In the genomic region with DNA sequence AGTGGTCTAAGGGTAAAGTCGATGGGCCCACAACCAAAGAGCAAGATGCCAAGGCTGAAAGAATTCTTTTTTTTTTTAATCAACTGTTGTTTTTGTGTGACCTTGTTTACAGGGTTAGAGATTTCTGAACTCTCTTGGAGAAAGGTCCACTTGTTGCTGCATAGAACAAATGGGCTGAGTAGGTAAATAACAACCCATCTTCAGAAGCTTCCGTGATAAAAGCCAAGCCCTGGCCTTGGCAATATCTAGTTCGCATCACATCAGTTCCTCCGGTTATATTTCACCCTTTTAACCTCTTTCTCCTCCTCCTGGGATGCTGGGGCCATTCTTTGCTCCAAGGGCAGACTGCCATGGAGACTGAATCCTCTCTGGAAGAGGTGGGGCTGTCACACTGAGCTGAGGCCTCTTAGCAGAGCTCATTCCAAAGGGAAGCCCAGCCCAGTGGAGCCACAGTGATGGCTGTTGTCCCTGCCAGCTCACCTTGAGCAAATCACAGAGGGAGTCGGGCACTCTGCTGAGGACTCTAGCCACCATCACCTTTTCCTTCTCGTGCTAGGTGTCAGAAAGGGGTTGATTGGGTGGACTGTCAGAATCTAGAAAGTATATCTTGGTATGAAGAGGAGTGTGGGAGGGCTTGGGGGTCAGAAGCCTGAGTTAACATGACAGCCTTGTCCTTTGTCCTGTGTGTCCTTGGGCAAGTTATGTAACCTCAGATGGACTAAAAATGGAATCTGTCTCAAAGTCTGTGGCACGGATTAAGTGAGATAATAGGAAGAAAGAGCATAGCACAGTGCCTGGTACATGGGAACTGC, we compare ENCODE assay signal across 23 cellular contexts. TPM values are rescaled to one million over a fixed set of nuclear protein-coding genes. Genes with fewer than 3 reads are reported as not detected.
DNase-seq lines count a peak whose midpoint lies in the region; ATAC-seq, FAIRE-seq and TF ChIP-seq lines count a peak whose summit lies in the region.
"Had no signal": no experiment of that assay in that cellular context is flagged by ENCODE, and none has a peak within 500 bp of the region (broad histone marks: within the 10 kb centered on the region; RNA-seq: fewer than 3 reads in every experiment).

No MANE protein-coding gene starts in this region.

- intact Hi-C loops in Panc1 (cut with micrococcal nuclease; ENCODE audit: unreplicated experiment) = no loop called here

- H3K14ac ChIP-seq in neuronal stem cell (ENCODE audit: low read length) = no peak overlapping the region

- no peak overlapping the region for H4K91ac ChIP-seq in neuronal stem cell (ENCODE audit: low read depth, low read length, poor library complexity)

- peak overlapping the region; percentile 35 for H3K18ac ChIP-seq in neuronal stem cell (ENCODE audit: low read length)

- H3K4me1 ChIP-seq in A549 = peaks cover 22% of the 10 kb centered on the region
- H3K4me1 ChIP-seq in Panc1 (ENCODE audit: control insufficient read depth, insufficient read depth, low read length) = peaks cover 18% of the 10 kb centered on the region
- peaks cover 2 to 12% of the 10 kb centered on the region in 2 donors for H3K4me1 ChIP-seq in neuronal stem cell (ENCODE audit: control insufficient read depth in 2 of 2, insufficient read depth in 1 of 2, low read depth in 1 of 2, low read length in 2 of 2)
- H3K4me1 ChIP-seq: BLaER1 treated with 17β-estradiol and CSF1 and Interleukin-3, amounts not matched to agents 10 nM and 100 nM had no signal

- peak overlapping the region; percentile 0 for H2AFZ ChIP-seq in neuronal stem cell (ENCODE audit: low read length)

- no peak overlapping the region for H2BK12ac ChIP-seq in neuronal stem cell (ENCODE audit: low read length)

- H3K79me1 ChIP-seq in neuronal stem cell (ENCODE audit: low read depth, low read length) = peaks cover 2% of the 10 kb centered on the region

- TF ChIP-seq POLR2A in A549 (IDR thresholded peaks at IDR 0.05; ENCODE audit: low read length) = no peak

- no peak overlapping the region for H3K9ac ChIP-seq in neuronal stem cell (ENCODE audit: low read depth, low read length, poor library complexity)
- H3K9ac ChIP-seq: BLaER1 treated with 17β-estradiol and CSF1 and Interleukin-3, amounts not matched to agents 10 nM and 100 nM had no signal

- TF ChIP-seq CTCF in A549 (IDR thresholded peaks at IDR 0.05) (no peak), Panc1 (IDR thresholded peaks at IDR 0.05) (no peak)

- no peak for DNase-seq in A549 (ENCODE audit: low read depth in 1 of 2, low spot score in 1 of 2)
- DNase-seq in Panc1 (ENCODE audit: low read depth, low spot score) = no peak
- DNase-seq in neuronal stem cell (ENCODE audit: low spot score) = no peak
- no peak for DNase-seq in NCI-H524 treated with DMSO at 0.1 percent for 48 hours (lab: John Stamatoyannopoulos, UW)
- DNase-seq in midbrain (lab: John Stamatoyannopoulos, UW) = no peak
- DNase-seq: 8988T; AML-193; Caco-2; Calu3; CD4-positive, alpha-beta T cell; CD8-positive, alpha-beta T cell; DMS79 treated with DMSO at 0.1 percent for 48 hours; GF-D8 had no signal

- in situ Hi-C loops in Panc1 (cut with HindIII; ENCODE audit: low pct_unique_long_range_greater_than_20kb, low sequenced_read_pairs) = no loop called here

- POLR2A ChIA-PET in A549 (lab: Yijun Ruan, JAX) = no interaction called here
- POLR2A ChIA-PET in Panc1 (lab: Charles Lee) = no interaction called here

- H2BK15ac ChIP-seq in neuronal stem cell (ENCODE audit: low read length) = no peak overlapping the region

- H4K8ac ChIP-seq in neuronal stem cell (ENCODE audit: low read depth, low read length) = no peak overlapping the region

- peaks cover 10% of the 10 kb centered on the region for H3K9me3 ChIP-seq in A549
- no peaks in the 10 kb centered on the region for H3K9me3 ChIP-seq in Panc1 (ENCODE audit: control insufficient read depth, insufficient read depth, low read depth, low read length)
- H3K9me3 ChIP-seq in neuronal stem cell (replicated peaks in 1 of 2; ENCODE audit: control insufficient read depth in 2 of 2, insufficient read depth in 1 of 2, low read depth in 1 of 2, low read length in 2 of 2) = peaks cover 6 to 14% of the 10 kb centered on the region in 2 donors

- no peak for TF ChIP-seq RAD21 in A549 (conservative IDR thresholded peaks at IDR 0.05 in 1 of 2, IDR thresholded peaks at IDR 0.05 in 1 of 2)

- H2BK5ac ChIP-seq in neuronal stem cell (ENCODE audit: low read length) = no peak overlapping the region

- no peak overlapping the region for H2AK5ac ChIP-seq in neuronal stem cell (ENCODE audit: low read depth, low read length)

- ATAC-seq in A549 = no peak
- no peak for ATAC-seq in Panc1
- no peak for ATAC-seq in HG02970 (IDR thresholded peaks at IDR 0.05; ENCODE audit: low FRiP score, unreplicated experiment)
- ATAC-seq: CD8-positive, alpha-beta T cell had no signal

- H3K4me3 ChIP-seq in A549 = no peak overlapping the region
- H3K4me3 ChIP-seq in Panc1 (ENCODE audit: low read depth in 2 of 2, low read length in 2 of 2) = no peak overlapping the region
- no peak overlapping the region for H3K4me3 ChIP-seq in neuronal stem cell (ENCODE audit: low read length in 2 of 2)
- H3K4me3 ChIP-seq: BLaER1 treated with 17β-estradiol and CSF1 and Interleukin-3, amounts not matched to agents 10 nM and 100 nM had no signal

- no peak overlapping the region for H3K4ac ChIP-seq in neuronal stem cell (ENCODE audit: low read length)

- CTCF ChIA-PET in A549 (lab: Yijun Ruan, JAX) (interaction anchor here (4.4 kb wide), 1 partner anchor 14 kb away, joined by 14 read pairs; no protein-coding TSS in a partner anchor), Panc1 (lab: Charles Lee) (no interaction called here)

- H3K4me2 ChIP-seq in A549 (no peak overlapping the region), neuronal stem cell (ENCODE audit: insufficient read depth, low read length, poor library complexity, severe bottlenecking) (no peak overlapping the region)
- H3K4me2 ChIP-seq: BLaER1 treated with 17β-estradiol and CSF1 and Interleukin-3, amounts not matched to agents 10 nM and 100 nM had no signal

- no peak for TF ChIP-seq EP300 in A549 (IDR thresholded peaks at IDR 0.05)

- WGBS in A549 (ENCODE audit: missing lambda C conversion rate) = 78% methylated on average over 7 of the region's 7 CpGs
- WGBS in neuronal stem cell (ENCODE audit: extremely low coverage in 2 of 2, insufficient read length in 2 of 2, insufficient replicate concordance in 1 of 2), 2 donors = no CpG with 5 or more reads among the region's 7 CpGs

- no peak overlapping the region for H3K23ac ChIP-seq in neuronal stem cell (ENCODE audit: low read depth, low read length, poor library complexity)

- BruUV-seq in Panc1 (replicated peaks; lab: Mats Ljungman, UMichigan) = no TSS peak

- FAIRE-seq in A549 (lab: Jason Lieb, UNC) = no peak
- FAIRE-seq: A204.1, D721Med, G401.6, GM12891, GM19239 had no signal

- H3K27me3 ChIP-seq in Panc1 (ENCODE audit: control insufficient read depth, insufficient read depth, low read length) (no peaks in the 10 kb centered on the region), neuronal stem cell (ENCODE audit: control insufficient read depth in 3 of 3, insufficient read depth in 3 of 3, low read depth in 1 of 3, low read length in 3 of 3) (no peaks in the 10 kb centered on the region)
- H3K27me3 ChIP-seq: BLaER1 treated with 17β-estradiol and CSF1 and Interleukin-3, amounts not matched to agents 10 nM and 100 nM had no signal

- H2BK120ac ChIP-seq in neuronal stem cell (ENCODE audit: low read depth, low read length) = no peak overlapping the region

- H3K36me3 ChIP-seq in Panc1 (ENCODE audit: control insufficient read depth, insufficient read depth, low read length) = no peaks in the 10 kb centered on the region
- no peaks in the 10 kb centered on the region for H3K36me3 ChIP-seq in neuronal stem cell (replicated peaks in 1 of 2; ENCODE audit: control insufficient read depth in 2 of 2, insufficient read depth in 2 of 2, low read length in 2 of 2)
- H3K36me3 ChIP-seq: BLaER1 treated with 17β-estradiol and CSF1 and Interleukin-3, amounts not matched to agents 10 nM and 100 nM had no signal

- peak overlapping the region; percentile 13 to 71; a peak in 4 of 6 replicates for H3K27ac ChIP-seq in A549
- H3K27ac ChIP-seq in Panc1 (ENCODE audit: low read length) = 0 out of 2 replicates have a peak overlapping the region, but pooled peaks have one; percentile 4
- no peak overlapping the region for H3K27ac ChIP-seq in neuronal stem cell (replicated peaks; ENCODE audit: low read length)
- H3K27ac ChIP-seq: BLaER1 treated with 17β-estradiol and CSF1 and Interleukin-3, amounts not matched to agents 10 nM and 100 nM; C4-2B had no signal

TF ChIP-seq in A549, 52 proteins besides CTCF, POLR2A, EP300 and RAD21:
- TF ChIP-seq ZNF302 (CRISPR knock-in tag; IDR thresholded peaks at IDR 0.05) (no peak), JUNB (IDR thresholded peaks at IDR 0.05) (no peak)
- TF ChIP-seq, protein P1, sequence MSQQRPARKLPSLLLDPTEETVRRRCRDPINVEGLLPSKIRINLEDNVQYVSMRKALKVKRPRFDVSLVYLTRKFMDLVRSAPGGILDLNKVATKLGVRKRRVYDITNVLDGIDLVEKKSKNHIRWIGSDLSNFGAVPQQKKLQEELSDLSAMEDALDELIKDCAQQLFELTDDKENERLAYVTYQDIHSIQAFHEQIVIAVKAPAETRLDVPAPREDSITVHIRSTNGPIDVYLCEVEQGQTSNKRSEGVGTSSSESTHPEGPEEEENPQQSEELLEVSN (IDR thresholded peaks at IDR 0.05; ENCODE audit: borderline replicate concordance, low read depth) = no peak
- TF ChIP-seq, protein P2, sequence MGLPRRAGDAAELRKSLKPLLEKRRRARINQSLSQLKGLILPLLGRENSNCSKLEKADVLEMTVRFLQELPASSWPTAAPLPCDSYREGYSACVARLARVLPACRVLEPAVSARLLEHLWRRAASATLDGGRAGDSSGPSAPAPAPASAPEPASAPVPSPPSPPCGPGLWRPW (IDR thresholded peaks at IDR 0.05) = no peak

RNA-seq across cellular contexts. Expression of a gene that starts 17.9 kb away (rescaled TPM):
- polyA plus RNA-seq in A549 (2011; rRNA removed) = 0.26 and 0.30 TPM in 2 replicates
- 0.05 TPM in 2 replicates for polyA plus RNA-seq in A549 (2012; cell fraction: cytosol; rRNA removed)
- polyA plus RNA-seq in A549 (2012; cell fraction: nucleus; rRNA removed) = 0.07 TPM in 1 of 2 replicates, not detected in the other
- 0.05 to 0.12 TPM (median 0.10 TPM) in 3 replicates for polyA plus RNA-seq in A549 (2017; fragmentation: RNase III; extraction: RNeasy Plus Mini Kit Qiagen cat#74134 plus additional on column Dnase treatment)
- polyA minus RNA-seq in A549 (2011; rRNA and poly(A)+ RNA removed) = 0.49 TPM in 1 of 2 replicates, not detected in the other
- not detected for total RNA-seq in Panc1 (2021; ENCODE audit: unreplicated experiment)
- 0.22 TPM for polyA plus RNA-seq in Panc1 (2012; ENCODE audit: insufficient read length)
- polyA plus RNA-seq in neuronal stem cell (2013, experiment 1 of 2) = not detected
- polyA plus RNA-seq in neuronal stem cell (2013, experiment 2 of 2) = not detected
- total RNA-seq: B cell; Calu3; CD8-positive, alpha-beta T cell had no signal
- polyA plus RNA-seq: BJ had no signal
